In genomic region chr2:237320801-237321563, GRCh38 we compare ENCODE assay signal across 15 cellular contexts.
A peak's percentile ranks its signal among the peaks of the same experiment; 100 is the strongest.
DNase-seq lines count a peak whose midpoint lies in the region; ATAC-seq and TF ChIP-seq lines count a peak whose summit lies in the region.
"Had no signal": no experiment of that assay in that cellular context is flagged by ENCODE, and none has a peak within 500 bp of the region (broad histone marks: within the 10 kb centered on the region; RNA-seq: fewer than 3 reads in every experiment).

No MANE protein-coding gene starts in this region.

- no peaks in the 10 kb centered on the region for H3K4me1 ChIP-seq in mucosa of descending colon (ENCODE audit: low read depth)
- H3K4me1 ChIP-seq in stomach smooth muscle (ENCODE audit: control insufficient read depth, insufficient read depth, low read length), result peaks cover 88% of the 10 kb centered on the region
- no peaks in the 10 kb centered on the region for H3K4me1 ChIP-seq in adrenal gland (replicated peaks in 1 of 2)

- no peak for DNase-seq in HFFc6
- DNase-seq in fibroblast of the aortic adventitia (ENCODE audit: low read depth), result peak; percentile 80
- DNase-seq in mucosa of descending colon, result peak in 1 of 3 donors; percentile 32
- DNase-seq in nephron progenitor cell, result no peak
- no peak for DNase-seq in NCI-H510A treated with DMSO at 0.1 percent for 48 hours (lab: John Stamatoyannopoulos, UW)
- DNase-seq in adrenal gland, result no peak
- DNase-seq: activated CD4-positive, alpha-beta T cell treated with anti-CD3 and anti-CD28 coated beads, Interleukin-2, amount 50 U/mL, for 1 hour; AML-193; foreskin melanocyte; retina; stimulated activated CD4-positive, alpha-beta T cell treated with anti-CD3 and anti-CD28 coated beads, Interleukin-4, amount 100 ng/mL, for 4 hours had no signal

- peak overlapping the region; percentile 78 for H3K27ac Mint-ChIP-seq in HFFc6
- H3K27ac Mint-ChIP-seq in nephron progenitor cell, result no peak overlapping the region
- H3K27ac Mint-ChIP-seq: activated T-helper 17 cell treated with anti-CD3 and anti-CD28 coated beads, Interleukin-2, amount 50 U/mL, for 72 hours had no signal

- H3K9me3 ChIP-seq in mucosa of descending colon, result no peaks in the 10 kb centered on the region
- H3K9me3 ChIP-seq in stomach smooth muscle (ENCODE audit: control insufficient read depth in 2 of 2, low read length in 2 of 2), result no peaks in the 10 kb centered on the region
- no peaks in the 10 kb centered on the region for H3K9me3 ChIP-seq in adrenal gland (replicated peaks in 1 of 3)
- H3K9me3 ChIP-seq: SJSA1 had no signal

- 73 to 84% (median 80%) methylated on average over 11 of the region's 11 CpGs for WGBS in adrenal gland, 4 donors

- H3K9me3 Mint-ChIP-seq in HFFc6 (peaks cover 5% of the 10 kb centered on the region; the same call in 1 of the 2 replicates), nephron progenitor cell (no peaks in the 10 kb centered on the region)
- H3K9me3 Mint-ChIP-seq: activated T-helper 17 cell treated with anti-CD3 and anti-CD28 coated beads, Interleukin-2, amount 50 U/mL, for 72 hours had no signal

- H3K4me1 Mint-ChIP-seq in HFFc6 (ENCODE audit: low read depth) (peaks cover 87% of the 10 kb centered on the region), nephron progenitor cell (peaks cover 72% of the 10 kb centered on the region)
- H3K4me1 Mint-ChIP-seq: activated T-helper 17 cell treated with anti-CD3 and anti-CD28 coated beads, Interleukin-2, amount 50 U/mL, for 72 hours had no signal

- H3K4me3 ChIP-seq in fibroblast of the aortic adventitia (ENCODE audit: low read depth, low read length) (no peak overlapping the region), mucosa of descending colon (no peak overlapping the region), stomach smooth muscle (ENCODE audit: low read length in 2 of 2) (peak overlapping the region; percentile 8 to 17), adrenal gland (no peak overlapping the region)
- H3K4me3 ChIP-seq: SJSA1 had no signal

- H3K27me3 ChIP-seq in stomach smooth muscle (ENCODE audit: control insufficient read depth in 1 of 2, insufficient read depth in 2 of 2, low read length in 2 of 2) (no peaks in the 10 kb centered on the region), adrenal gland (no peaks in the 10 kb centered on the region)
- H3K27me3 ChIP-seq: SJSA1 had no signal

- H3K27me3 Mint-ChIP-seq in HFFc6 (ENCODE audit: insufficient read depth) (peaks cover 30% of the 10 kb centered on the region), nephron progenitor cell (ENCODE audit: low read depth, poor library complexity) (peaks cover 7% of the 10 kb centered on the region)

- intact Hi-C loops in mucosa of descending colon (cut with DNase I, micrococcal nuclease), result no loop called here
- intact Hi-C loops in adrenal gland (cut with DNase I), result no loop called here

- H3K27ac ChIP-seq in stomach smooth muscle (ENCODE audit: low read length) (peak overlapping the region; percentile 100), adrenal gland (peak overlapping the region in 2 of 5 donors; percentile 12 to 39)
- H3K27ac ChIP-seq: SJSA1 had no signal

- H3K36me3 Mint-ChIP-seq in HFFc6 (ENCODE audit: low read depth) (peaks cover 60% of the 10 kb centered on the region), nephron progenitor cell (ENCODE audit: low read depth) (peaks cover 30% of the 10 kb centered on the region)

- no peak for TF ChIP-seq POLR2A in adrenal gland (IDR thresholded peaks at IDR 0.05)

- peak overlapping the region in 1 of 2 donors; percentile 26 for H3K9ac ChIP-seq in stomach smooth muscle (ENCODE audit: low read length in 2 of 2)

- H3K36me3 ChIP-seq in mucosa of descending colon (ENCODE audit: low read depth) (no peaks in the 10 kb centered on the region), stomach smooth muscle (ENCODE audit: control insufficient read depth in 2 of 2, insufficient read depth in 2 of 2, low read length in 2 of 2) (peaks cover 7 to 11% of the 10 kb centered on the region in 2 donors), adrenal gland (replicated peaks in 1 of 2) (no peaks in the 10 kb centered on the region)

- H3K4me3 Mint-ChIP-seq in HFFc6 (no peak overlapping the region), nephron progenitor cell (no peak overlapping the region)
- H3K4me3 Mint-ChIP-seq: activated T-helper 17 cell treated with anti-CD3 and anti-CD28 coated beads, Interleukin-2, amount 50 U/mL, for 72 hours had no signal

- TF ChIP-seq CTCF in HFFc6 (IDR thresholded peaks at IDR 0.05) (no peak), fibroblast of the aortic adventitia (IDR thresholded peaks at IDR 0.05; ENCODE audit: insufficient read depth, low read length) (no peak), mucosa of descending colon (IDR thresholded peaks at IDR 0.05) (no peak), nephron progenitor cell (IDR thresholded peaks at IDR 0.05) (no peak), adrenal gland (IDR thresholded peaks at IDR 0.05) (no peak)

- ATAC-seq in mucosa of descending colon (peak; percentile 31), GM19467 (IDR thresholded peaks at IDR 0.05; ENCODE audit: unreplicated experiment) (no peak)
- ATAC-seq: activated T-helper 17 cell treated with anti-CD3 and anti-CD28 coated beads, Interleukin-2, amount 50 U/mL, for 72 hours had no signal

Comparison
In these comparisons a context has a peak if more than half of its experiments do, and no peak if none do; other contexts are left out.
1. H3K4me3 ChIP-seq: peak in stomach smooth muscle (2 of 2); none in fibroblast of the aortic adventitia (single experiment), mucosa of descending colon (single experiment) and adrenal gland (0 of 4).